1 cellular context compared by ENCODE assay signal in the genomic region with DNA sequence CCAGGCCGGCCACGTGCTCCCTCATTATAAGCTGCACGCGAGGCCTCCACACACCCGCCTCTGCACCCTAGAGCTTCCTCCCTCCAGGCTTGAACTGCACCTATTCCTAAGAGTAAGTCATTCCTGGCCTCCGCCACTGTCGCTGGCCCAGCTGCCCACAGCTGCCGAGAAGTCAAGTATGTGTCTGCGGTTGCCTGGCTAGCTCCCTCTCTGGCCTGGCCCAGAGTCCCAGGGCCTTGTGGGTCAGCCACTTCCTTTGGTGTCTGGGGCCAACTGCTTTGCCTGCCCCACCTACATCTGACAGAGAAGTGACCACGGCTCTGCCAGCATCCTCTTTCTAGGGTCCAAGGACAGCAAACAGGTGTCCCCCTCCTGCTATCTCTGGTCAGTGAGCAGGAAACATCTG.
TF ChIP-seq lines count a peak whose summit lies in the region.

No MANE protein-coding gene starts in this region.

TF ChIP-seq in GM23338, 12 proteins besides CTCF, POLR2A, EP300 and RAD21 (continued from another document):
- TF ChIP-seq, protein P1, sequence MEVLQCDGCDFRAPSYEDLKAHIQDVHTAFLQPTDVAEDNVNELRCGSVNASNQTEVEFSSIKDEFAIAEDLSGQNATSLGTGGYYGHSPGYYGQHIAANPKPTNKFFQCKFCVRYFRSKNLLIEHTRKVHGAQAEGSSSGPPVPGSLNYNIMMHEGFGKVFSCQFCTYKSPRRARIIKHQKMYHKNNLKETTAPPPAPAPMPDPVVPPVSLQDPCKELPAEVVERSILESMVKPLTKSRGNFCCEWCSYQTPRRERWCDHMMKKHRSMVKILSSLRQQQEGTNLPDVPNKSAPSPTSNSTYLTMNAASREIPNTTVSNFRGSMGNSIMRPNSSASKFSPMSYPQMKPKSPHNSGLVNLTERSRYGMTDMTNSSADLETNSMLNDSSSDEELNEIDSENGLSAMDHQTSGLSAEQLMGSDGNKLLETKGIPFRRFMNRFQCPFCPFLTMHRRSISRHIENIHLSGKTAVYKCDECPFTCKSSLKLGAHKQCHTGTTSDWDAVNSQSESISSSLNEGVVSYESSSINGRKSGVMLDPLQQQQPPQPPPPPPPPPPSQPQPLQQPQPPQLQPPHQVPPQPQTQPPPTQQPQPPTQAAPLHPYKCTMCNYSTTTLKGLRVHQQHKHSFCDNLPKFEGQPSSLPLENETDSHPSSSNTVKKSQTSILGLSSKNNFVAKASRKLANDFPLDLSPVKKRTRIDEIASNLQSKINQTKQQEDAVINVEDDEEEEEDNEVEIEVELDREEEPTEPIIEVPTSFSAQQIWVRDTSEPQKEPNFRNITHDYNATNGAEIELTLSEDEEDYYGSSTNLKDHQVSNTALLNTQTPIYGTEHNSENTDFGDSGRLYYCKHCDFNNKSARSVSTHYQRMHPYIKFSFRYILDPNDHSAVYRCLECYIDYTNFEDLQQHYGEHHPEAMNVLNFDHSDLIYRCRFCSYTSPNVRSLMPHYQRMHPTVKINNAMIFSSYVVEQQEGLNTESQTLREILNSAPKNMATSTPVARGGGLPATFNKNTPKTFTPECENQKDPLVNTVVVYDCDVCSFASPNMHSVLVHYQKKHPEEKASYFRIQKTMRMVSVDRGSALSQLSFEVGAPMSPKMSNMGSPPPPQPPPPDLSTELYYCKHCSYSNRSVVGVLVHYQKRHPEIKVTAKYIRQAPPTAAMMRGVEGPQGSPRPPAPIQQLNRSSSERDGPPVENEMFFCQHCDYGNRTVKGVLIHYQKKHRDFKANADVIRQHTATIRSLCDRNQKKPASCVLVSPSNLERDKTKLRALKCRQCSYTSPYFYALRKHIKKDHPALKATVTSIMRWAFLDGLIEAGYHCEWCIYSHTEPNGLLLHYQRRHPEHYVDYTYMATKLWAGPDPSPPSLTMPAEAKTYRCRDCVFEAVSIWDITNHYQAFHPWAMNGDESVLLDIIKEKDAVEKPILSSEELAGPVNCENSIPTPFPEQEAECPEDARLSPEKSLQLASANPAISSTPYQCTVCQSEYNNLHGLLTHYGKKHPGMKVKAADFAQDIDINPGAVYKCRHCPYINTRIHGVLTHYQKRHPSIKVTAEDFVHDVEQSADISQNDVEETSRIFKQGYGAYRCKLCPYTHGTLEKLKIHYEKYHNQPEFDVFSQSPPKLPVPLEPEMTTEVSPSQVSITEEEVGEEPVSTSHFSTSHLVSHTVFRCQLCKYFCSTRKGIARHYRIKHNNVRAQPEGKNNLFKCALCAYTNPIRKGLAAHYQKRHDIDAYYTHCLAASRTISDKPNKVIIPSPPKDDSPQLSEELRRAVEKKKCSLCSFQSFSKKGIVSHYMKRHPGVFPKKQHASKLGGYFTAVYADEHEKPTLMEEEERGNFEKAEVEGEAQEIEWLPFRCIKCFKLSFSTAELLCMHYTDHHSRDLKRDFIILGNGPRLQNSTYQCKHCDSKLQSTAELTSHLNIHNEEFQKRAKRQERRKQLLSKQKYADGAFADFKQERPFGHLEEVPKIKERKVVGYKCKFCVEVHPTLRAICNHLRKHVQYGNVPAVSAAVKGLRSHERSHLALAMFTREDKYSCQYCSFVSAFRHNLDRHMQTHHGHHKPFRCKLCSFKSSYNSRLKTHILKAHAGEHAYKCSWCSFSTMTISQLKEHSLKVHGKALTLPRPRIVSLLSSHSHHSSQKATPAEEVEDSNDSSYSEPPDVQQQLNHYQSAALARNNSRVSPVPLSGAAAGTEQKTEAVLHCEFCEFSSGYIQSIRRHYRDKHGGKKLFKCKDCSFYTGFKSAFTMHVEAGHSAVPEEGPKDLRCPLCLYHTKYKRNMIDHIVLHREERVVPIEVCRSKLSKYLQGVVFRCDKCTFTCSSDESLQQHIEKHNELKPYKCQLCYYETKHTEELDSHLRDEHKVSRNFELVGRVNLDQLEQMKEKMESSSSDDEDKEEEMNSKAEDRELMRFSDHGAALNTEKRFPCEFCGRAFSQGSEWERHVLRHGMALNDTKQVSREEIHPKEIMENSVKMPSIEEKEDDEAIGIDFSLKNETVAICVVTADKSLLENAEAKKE (CRISPR knock-in tag; IDR thresholded peaks at IDR 0.05), result no peak
- TF ChIP-seq ZNF114 (CRISPR knock-in tag; IDR thresholded peaks at IDR 0.05) (no peak), EZH2 (IDR thresholded peaks at IDR 0.05; ENCODE audit: low read depth, unreplicated experiment) (no peak)
